ENCODE assay signal across 10 cellular contexts in the genomic region with DNA sequence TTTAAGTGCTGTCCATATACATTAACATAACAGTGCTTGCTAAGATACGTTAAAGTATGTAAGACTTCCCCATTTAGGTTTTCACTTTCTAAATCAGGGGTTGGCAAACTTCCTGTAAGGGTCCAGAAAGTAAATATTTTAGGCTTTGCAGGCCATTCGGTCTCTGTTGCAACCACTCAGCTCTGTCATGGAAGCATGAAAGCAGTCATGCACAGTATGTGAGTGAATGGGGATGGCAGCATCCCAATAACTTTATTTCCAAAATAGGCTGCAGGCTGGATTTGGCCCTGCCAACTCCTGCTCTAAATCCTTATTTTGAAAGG. TPM values are rescaled to one million over a fixed set of nuclear protein-coding genes. Genes with fewer than 3 reads are reported as not detected.
DNase-seq lines count a peak whose midpoint lies in the region; ATAC-seq, FAIRE-seq and TF ChIP-seq lines count a peak whose summit lies in the region.
"Had no signal": no experiment of that assay in that cellular context is flagged by ENCODE, and none has a peak within 500 bp of the region (broad histone marks: within the 10 kb centered on the region; RNA-seq: fewer than 3 reads in every experiment).

No MANE protein-coding gene starts in this region.

- peaks cover 5% of the 10 kb centered on the region for H3K36me3 Mint-ChIP-seq in natural killer cell treated with Interleukin-12 subunit alpha and Interleukin-12 subunit beta and Interleukin-15 and Interleukin-18, amount 100 ng/mL, for 72 hours

- RAD21 ChIA-PET in GM12878 (lab: Charles Lee; ENCODE audit: unreplicated experiment): interaction anchor here (1.0 to 2.8 kb wide), 5 partner anchors 11 to 55 kb away, joined by 3 to 13 read pairs (median 5); no protein-coding TSS in a partner anchor

- 0% methylated on average over 2 of the region's 2 CpGs for WGBS in GM12878 (ENCODE audit: insufficient coverage, insufficient replicate concordance, low lambda C conversion rate, missing lambda C conversion rate)
- 26 to 33% methylated on average over 2 of the region's 2 CpGs for WGBS in gastroesophageal sphincter (ENCODE audit: low coverage in 1 of 2), 2 donors

- H3K27ac ChIP-seq in GM12878 (ENCODE audit: control insufficient read depth, insufficient read depth) (peak overlapping the region; percentile 85), gastroesophageal sphincter (no peak overlapping the region)

- no peaks in the 10 kb centered on the region for H3K79me2 ChIP-seq in GM12878 (ENCODE audit: control insufficient read depth, insufficient read depth, low read length)

- FAIRE-seq in GM12878 (lab: Jason Lieb, UNC) (no peak), RCC 7860 (lab: Jason Lieb, UNC) (no peak)

- CTCF ChIA-PET in GM12878 (lab: Yijun Ruan, JAX): interaction anchor here (1.2 to 4.8 kb wide), 4 partner anchors 10 to 34 kb away, joined by 3 to 29 read pairs (median 3); no protein-coding TSS in a partner anchor

- no peak for TF ChIP-seq POLR2A in GM12878 (IDR thresholded peaks at IDR 0.05; ENCODE audit: low read depth, low read length)
- no peak for TF ChIP-seq POLR2A in gastroesophageal sphincter (IDR thresholded peaks at IDR 0.05)

- SMC1A ChIA-PET in GM12878 (lab: Charles Lee; ENCODE audit: uncharacterized antibody, unreplicated experiment): interaction anchor here (51.7 kb wide), 1 partner anchor 32 kb away, joined by 1536 read pairs; the partner anchor contains the start of gene LY75

- no peak for TF ChIP-seq EP300 in GM12878 (IDR thresholded peaks at IDR 0.05; ENCODE audit: borderline replicate concordance in 1 of 2, control insufficient read depth in 1 of 2, low read depth in 2 of 2, low read length in 2 of 2)
- TF ChIP-seq EP300 in gastroesophageal sphincter (IDR thresholded peaks at IDR 0.05): no peak

- peak overlapping the region; percentile 86 for H2AFZ ChIP-seq in GM12878 (ENCODE audit: control insufficient read depth, low read depth, low read length)

- H3K9me3 ChIP-seq in GM12878 (replicated peaks; ENCODE audit: control insufficient read depth, insufficient read depth, low read length): peaks cover 1% of the 10 kb centered on the region; the same call in 2 of the 3 replicates
- H3K9me3 ChIP-seq in gastroesophageal sphincter: peaks cover 0 to 8% (median 0%) of the 10 kb centered on the region in 3 donors

- H3K9ac ChIP-seq in GM12878 (ENCODE audit: control insufficient read depth, insufficient read depth, low read length): peak overlapping the region; percentile 47; the same call in 1 of the 2 replicates

- no peaks in the 10 kb centered on the region for H4K20me1 ChIP-seq in GM12878 (ENCODE audit: control insufficient read depth, insufficient read depth)

- H3K27me3 ChIP-seq in GM06990 (replicated peaks; ENCODE audit: control insufficient read depth, insufficient read depth, low read length): no peaks in the 10 kb centered on the region
- H3K27me3 ChIP-seq in GM12878 (replicated peaks in 1 of 2; ENCODE audit: control insufficient read depth in 2 of 2, insufficient read depth in 2 of 2, low read length in 1 of 2): no peaks in the 10 kb centered on the region
- no peaks in the 10 kb centered on the region for H3K27me3 ChIP-seq in gastroesophageal sphincter

- peaks cover 3 to 20% of the 10 kb centered on the region in 2 donors for H3K27me3 Mint-ChIP-seq in natural killer cell treated with Interleukin-12 subunit alpha and Interleukin-12 subunit beta and Interleukin-15 and Interleukin-18, amount 100 ng/mL, for 72 hours

- H3K4me3 ChIP-seq in GM06990 (replicated peaks; ENCODE audit: low read depth, low read length) (peak overlapping the region; percentile 25; the same call in 1 of the 2 replicates), GM12878 (peak overlapping the region; percentile 45), gastroesophageal sphincter (no peak overlapping the region)

- in situ Hi-C loops in GM12878 (cut with MboI): no loop called here

- no peaks in the 10 kb centered on the region for H3K4me1 Mint-ChIP-seq in natural killer cell treated with Interleukin-12 subunit alpha and Interleukin-12 subunit beta and Interleukin-15 and Interleukin-18, amount 100 ng/mL, for 72 hours (ENCODE audit: low read depth in 2 of 2)

- no peak overlapping the region for H3K27ac Mint-ChIP-seq in natural killer cell treated with Interleukin-12 subunit alpha and Interleukin-12 subunit beta and Interleukin-15 and Interleukin-18, amount 100 ng/mL, for 72 hours

- intact Hi-C loops in GM12878 (cut with micrococcal nuclease; ENCODE audit: unreplicated experiment): loop anchor here (5.0 to 10.0 kb wide), 2 partner anchors 36 to 319 kb away; partner anchors contain the start of gene BAZ2B

- no peak for TF ChIP-seq CTCF in GM06990 (IDR thresholded peaks at IDR 0.05; ENCODE audit: insufficient read depth, low read length, poor library complexity, severe bottlenecking)
- TF ChIP-seq CTCF in GM12878 (IDR thresholded peaks at IDR 0.05 in 2 of 3, conservative IDR thresholded peaks at IDR 0.05 in 1 of 3; ENCODE audit: control insufficient read depth in 2 of 3, extremely low read depth in 1 of 3, insufficient read depth in 1 of 3, low read depth in 3 of 3, low read length in 3 of 3): no peak
- TF ChIP-seq CTCF in gastroesophageal sphincter (IDR thresholded peaks at IDR 0.05): no peak

- POLR2A ChIA-PET in GM12878 (lab: Charles Lee): interaction anchor here (46.2 kb wide), 1 partner anchor 34 kb away, joined by 840 read pairs; the partner anchor contains the start of gene LY75

- peak; percentile 90 for ATAC-seq in GM21381 (IDR thresholded peaks at IDR 0.05; ENCODE audit: unreplicated experiment)
- peak; percentile 87 for ATAC-seq in HG03342 (IDR thresholded peaks at IDR 0.05; ENCODE audit: unreplicated experiment)
- ATAC-seq in GM12878: peak; percentile 92
- no peak for ATAC-seq in natural killer cell treated with Interleukin-12 subunit alpha and Interleukin-12 subunit beta and Interleukin-15 and Interleukin-18, amount 100 ng/mL, for 72 hours
- no peak for ATAC-seq in gastroesophageal sphincter

- DNase-seq in GM06990 (ENCODE audit: extremely low read depth, insufficient read length) (peak; percentile 45), GM12878 (ENCODE audit: low read depth, low spot score) (peak; percentile 70), RCC 7860 (ENCODE audit: low spot score) (no peak), NCI-H1417 (lab: John Stamatoyannopoulos, UW) (no peak)
- no peak for DNase-seq in natural killer cell treated with Interleukin-12 subunit alpha and Interleukin-12 subunit beta and Interleukin-15 and Interleukin-18, amount 100 ng/mL, for 72 hours (ENCODE audit: low spot score)
- DNase-seq: Caco-2, T-helper 2 cell had no signal

- no peak for TF ChIP-seq RAD21 in GM12878 (IDR thresholded peaks at IDR 0.05; ENCODE audit: insufficient read depth, low read depth, low read length)

- no peaks in the 10 kb centered on the region for H3K36me3 ChIP-seq in GM06990 (ENCODE audit: control insufficient read depth, insufficient read depth, low read length)
- no peaks in the 10 kb centered on the region for H3K36me3 ChIP-seq in GM12878 (ENCODE audit: control insufficient read depth in 2 of 2, insufficient read depth in 2 of 2, low read length in 1 of 2)
- H3K36me3 ChIP-seq in gastroesophageal sphincter: no peaks in the 10 kb centered on the region

- H3K9me3 Mint-ChIP-seq in natural killer cell treated with Interleukin-12 subunit alpha and Interleukin-12 subunit beta and Interleukin-15 and Interleukin-18, amount 100 ng/mL, for 72 hours: no peaks in the 10 kb centered on the region

- H3K4me3 Mint-ChIP-seq in natural killer cell treated with Interleukin-12 subunit alpha and Interleukin-12 subunit beta and Interleukin-15 and Interleukin-18, amount 100 ng/mL, for 72 hours: no peak overlapping the region

- H3K4me1 ChIP-seq in GM12878 (ENCODE audit: control insufficient read depth, insufficient read depth, low read length) (peaks cover 25% of the 10 kb centered on the region), gastroesophageal sphincter (peaks cover 0 to 6% (median 0%) of the 10 kb centered on the region in 3 donors)

- peak overlapping the region; percentile 96 for H3K4me2 ChIP-seq in GM12878 (ENCODE audit: control insufficient read depth, insufficient read depth)

- BruUV-seq in GM12878 (replicated peaks; lab: Mats Ljungman, UMichigan): no TSS peak

TF ChIP-seq in GM12878, 131 proteins besides CTCF, POLR2A, EP300 and RAD21 (continues in another document):
- peak; percentile 62 to 73; a peak in 3 of 4 replicates for TF ChIP-seq IKZF2 (IDR thresholded peaks at IDR 0.05)
- 0 out of 2 replicates have a peak, but pooled peaks have one; percentile 39 for TF ChIP-seq ZNF217 (IDR thresholded peaks at IDR 0.05)

RNA-seq across cellular contexts. Expression of gene LY75, which starts 29.1 kb away (rescaled TPM):
- total RNA-seq in GM12878 (2013; cell fraction: nucleolus; rRNA removed): 524 and 549 TPM in 2 replicates
- 89.9 and 105 TPM in 2 replicates for total RNA-seq in GM12878 (2014; rRNA removed)
- 91.0 and 96.4 TPM in 2 replicates for total RNA-seq in GM12878 (2014; rRNA removed; fragmentation: Illumina TruSeq; extraction: Trizol)
- total RNA-seq in GM12878 (2021): 61.1 and 65.2 TPM in 2 replicates
- polyA plus RNA-seq in GM12878 (2011; ENCODE audit: low read depth): 29.9 TPM
- polyA plus RNA-seq in GM12878 (2011; rRNA removed): 112 and 124 TPM in 2 replicates
- 69.4 and 74.5 TPM in 2 replicates for polyA plus RNA-seq in GM12878 (2011; cell fraction: cytosol; rRNA removed)
- 69.0 and 84.1 TPM in 2 replicates for polyA plus RNA-seq in GM12878 (2011; cell fraction: nucleus; rRNA removed)
- polyA plus RNA-seq in GM12878 (2012): 35.4 and 61.7 TPM in 2 replicates
- 87.3 and 115 TPM in 2 replicates for polyA plus RNA-seq in GM12878 (2014; fragmentation: Illumina TruSeq; extraction: Trizol)
- 10 to 100 TPM; 17.6 to 17.8 TPM for polyA plus RNA-seq in GM12878 (2014; fragmentation: Nextera tagmentation; extraction: Ambion mirVana)
- 52.2 and 64.8 TPM in 2 replicates for polyA plus RNA-seq in GM12878 (2014; rRNA removed)
- 10 to 100 TPM; 48.7 to 55.4 TPM for polyA plus RNA-seq in GM12878 (2016; fragmentation: Nextera tagmentation; extraction: Ambion mirVana)
- 155 and 171 TPM in 2 replicates for polyA minus RNA-seq in GM12878 (2011; rRNA and poly(A)+ RNA removed)
- 26.6 and 28.9 TPM in 2 replicates for polyA minus RNA-seq in GM12878 (2011; cell fraction: cytosol; rRNA and poly(A)+ RNA removed)
- 178 and 224 TPM in 2 replicates for polyA minus RNA-seq in GM12878 (2011; cell fraction: nucleus; rRNA and poly(A)+ RNA removed)
- 10 to 100 TPM; 18.2 to 19.1 TPM for total RNA-seq in natural killer cell treated with Interleukin-12 subunit alpha and Interleukin-12 subunit beta and Interleukin-15 and Interleukin-18, amount 100 ng/mL, for 72 hours
- 1 to 10 TPM in 2 of 4 donors, under 1 TPM in 2; 0.62 to 4.1 (median 1.6) TPM for total RNA-seq in gastroesophageal sphincter

Comparison
In these comparisons a context has a peak if more than half of its experiments do, and no peak if none do; other contexts are left out.
1. DNase-seq: peak in GM06990 (single experiment) and GM12878 (single experiment); none in RCC 7860 (single experiment), natural killer cell treated with Interleukin-12 subunit alpha and Interleukin-12 subunit beta and Interleukin-15 and Interleukin-18, amount 100 ng/mL, for 72 hours (single experiment) and NCI-H1417 (0 of 3).
2. H3K4me3 ChIP-seq: peak in GM06990 (single experiment) and GM12878 (single experiment); none in gastroesophageal sphincter (0 of 2).
3. ATAC-seq: peak in GM21381 (single experiment), HG03342 (single experiment) and GM12878 (single experiment); none in natural killer cell treated with Interleukin-12 subunit alpha and Interleukin-12 subunit beta and Interleukin-15 and Interleukin-18, amount 100 ng/mL, for 72 hours (0 of 2) and gastroesophageal sphincter (single experiment).